Comparison of ENCODE assay signal across 10 cellular contexts in genomic region chr1:174953170-174953569, GRCh38. TPM values are rescaled to one million over a fixed set of nuclear protein-coding genes. Genes with fewer than 3 reads are reported as not detected.
DNase-seq lines count a peak whose midpoint lies in the region; ATAC-seq and TF ChIP-seq lines count a peak whose summit lies in the region.
"Had no signal": no experiment of that assay in that cellular context is flagged by ENCODE, and none has a peak within 500 bp of the region (broad histone marks: within the 10 kb centered on the region; RNA-seq: fewer than 3 reads in every experiment).

No MANE protein-coding gene starts in this region.

- no peak for TF ChIP-seq CTCF in OCI-LY3 (IDR thresholded peaks at IDR 0.05; ENCODE audit: low read depth, low read length)

- peaks cover 32% of the 10 kb centered on the region for H3K4me1 ChIP-seq in OCI-LY3 (ENCODE audit: low read length)

- H4K20me1 ChIP-seq in OCI-LY3 (ENCODE audit: insufficient read depth, low read length): peaks cover 7% of the 10 kb centered on the region; the same call in 1 of the 2 replicates

- peaks cover under 1% of the 10 kb centered on the region for H3K36me3 ChIP-seq in OCI-LY3 (replicated peaks; ENCODE audit: low read depth, low read length)

- peak overlapping the region; percentile 82 for H3K4me2 ChIP-seq in OCI-LY3 (ENCODE audit: low read length)

- no peaks in the 10 kb centered on the region for H3K79me2 ChIP-seq in OCI-LY3 (ENCODE audit: low read length)

- ATAC-seq in GM19035 (IDR thresholded peaks at IDR 0.05; ENCODE audit: unreplicated experiment): peak; percentile 42
- peak; percentile 50 for ATAC-seq in HG02798 (IDR thresholded peaks at IDR 0.05; ENCODE audit: poor library complexity, unreplicated experiment)
- ATAC-seq in sciatic nerve: peak; percentile 70

- no peaks in the 10 kb centered on the region for H3K27me3 ChIP-seq in OCI-LY3 (ENCODE audit: low read depth, low read length)

- peak overlapping the region; percentile 14; the same call in 1 of the 2 replicates for H3K9ac ChIP-seq in OCI-LY3 (ENCODE audit: low read length)

- H3K27ac ChIP-seq in OCI-LY3 (ENCODE audit: low read length): peak overlapping the region; percentile 62

- intact Hi-C loops in sciatic nerve (cut with DNase I): no loop called here

- no peak overlapping the region for H2AFZ ChIP-seq in OCI-LY3 (ENCODE audit: low read depth, low read length)

- no peak for DNase-seq in sciatic nerve (ENCODE audit: low spot score)
- no peak for DNase-seq in SW 1271 (lab: John Stamatoyannopoulos, UW)
- no peak for DNase-seq in cortex of kidney (lab: John Stamatoyannopoulos, UW)
- no peak for DNase-seq in stimulated activated CD8-positive, alpha-beta memory T cell treated with anti-CD3 and anti-CD28 coated beads, Interleukin-4, amount 100 ng/mL, for 48 hours
- DNase-seq in activated naive CD4-positive, alpha-beta T cell treated with anti-CD3 and anti-CD28 coated beads, Interleukin-2, amount 50 U/mL, for 16 hours: no peak
- DNase-seq: foreskin melanocyte, NCI-H1436 had no signal

- H3K9me3 ChIP-seq in OCI-LY3 (ENCODE audit: insufficient read depth, low read length): no peaks in the 10 kb centered on the region

- H3K4me3 ChIP-seq in OCI-LY3 (ENCODE audit: low read length): peak overlapping the region; percentile 67

RNA-seq across cellular contexts. Expression of gene CACYBP, which starts 46.6 kb away (rescaled TPM):
- total RNA-seq in sciatic nerve: 82.2 TPM
